ENCODE assay signal across 8 cellular contexts in genomic region chr15:66702770-66703539, GRCh38. TPM values are rescaled to one million over a fixed set of nuclear protein-coding genes. Genes with fewer than 3 reads are reported as not detected.
DNase-seq lines count a peak whose midpoint lies in the region; ATAC-seq and TF ChIP-seq lines count a peak whose summit lies in the region.

No MANE protein-coding gene starts in this region.

- 0 out of 2 replicates have a peak, but pooled peaks cover 7% of the 10 kb centered on the region for H3K36me3 ChIP-seq in HAP-1 (replicated peaks)
- no peaks in the 10 kb centered on the region for H3K36me3 ChIP-seq in SK-N-MC (ENCODE audit: insufficient read depth, low read length)
- H3K36me3 ChIP-seq in neuron (ENCODE audit: insufficient read depth, low read length), result no peaks in the 10 kb centered on the region

- peaks cover 31% of the 10 kb centered on the region for H3K4me1 Mint-ChIP-seq in endothelial cell (ENCODE audit: unreplicated experiment)

- peak overlapping the region; percentile 92 for H3K4me3 Mint-ChIP-seq in endothelial cell (ENCODE audit: unreplicated experiment)

- H3K4me1 ChIP-seq in HAP-1 (peaks cover 46% of the 10 kb centered on the region), neuron (ENCODE audit: insufficient read depth, low read length) (peaks cover 48% of the 10 kb centered on the region)

- H3K27me3 Mint-ChIP-seq in endothelial cell (ENCODE audit: unreplicated experiment), result peaks cover 13% of the 10 kb centered on the region

- H3K4me3 ChIP-seq in HAP-1 (peak overlapping the region; percentile 60), SK-N-MC (peak overlapping the region; percentile 97), neuron (ENCODE audit: low read length) (peak overlapping the region; percentile 65)

- H2AFZ ChIP-seq in neuron (ENCODE audit: low read depth, low read length), result peak overlapping the region; percentile 20

- in situ Hi-C loops in HAP-1 (cut with MboI; ENCODE audit: low sequenced_read_pairs), result no loop called here

- ATAC-seq in GM18873 (IDR thresholded peaks at IDR 0.05; ENCODE audit: low FRiP score, unreplicated experiment) (no peak), GM21367 (IDR thresholded peaks at IDR 0.05; ENCODE audit: unreplicated experiment) (no peak)

- TF ChIP-seq CTCF in endothelial cell (IDR thresholded peaks at IDR 0.05; ENCODE audit: unreplicated experiment), result no peak

- H3K27ac ChIP-seq in SK-N-MC, result peak overlapping the region; percentile 93

- H3K27me3 ChIP-seq in HAP-1 (ENCODE audit: low read depth) (no peaks in the 10 kb centered on the region), neuron (ENCODE audit: insufficient read depth, low read length) (no peaks in the 10 kb centered on the region)

- H3K9me3 Mint-ChIP-seq in endothelial cell (ENCODE audit: unreplicated experiment), result no peaks in the 10 kb centered on the region

- peak overlapping the region; percentile 87 for H3K9ac ChIP-seq in SK-N-MC (ENCODE audit: insufficient read length)

- H3K27ac Mint-ChIP-seq in endothelial cell (ENCODE audit: unreplicated experiment), result no peak overlapping the region

- DNase-seq in HAP-1 (ENCODE audit: low spot score in 2 of 2) (peak in 1 of 2 experiments; percentile 64), SK-N-MC (ENCODE audit: low read depth, low spot score) (no peak), endothelial cell (ENCODE audit: low spot score) (peak; percentile 28), superior temporal gyrus (ENCODE audit: extremely low spot score) (no peak), NCI-H526 treated with DMSO at 0.1 percent for 48 hours (lab: John Stamatoyannopoulos, UW) (no peak)

- peaks cover 9% of the 10 kb centered on the region for H3K36me3 Mint-ChIP-seq in endothelial cell (ENCODE audit: low read depth, unreplicated experiment)

- H3K9me3 ChIP-seq in HAP-1 (no peaks in the 10 kb centered on the region), SK-N-MC (ENCODE audit: low read depth, low read length) (no peaks in the 10 kb centered on the region), neuron (ENCODE audit: low read length) (no peaks in the 10 kb centered on the region)

RNA-seq across cellular contexts. Expression of gene SMAD6, which starts 0.9 kb away (rescaled TPM):
- 21.3 TPM for total RNA-seq in endothelial cell (ENCODE audit: unreplicated experiment)
